21 cellular contexts compared by ENCODE assay signal in the genomic region with DNA sequence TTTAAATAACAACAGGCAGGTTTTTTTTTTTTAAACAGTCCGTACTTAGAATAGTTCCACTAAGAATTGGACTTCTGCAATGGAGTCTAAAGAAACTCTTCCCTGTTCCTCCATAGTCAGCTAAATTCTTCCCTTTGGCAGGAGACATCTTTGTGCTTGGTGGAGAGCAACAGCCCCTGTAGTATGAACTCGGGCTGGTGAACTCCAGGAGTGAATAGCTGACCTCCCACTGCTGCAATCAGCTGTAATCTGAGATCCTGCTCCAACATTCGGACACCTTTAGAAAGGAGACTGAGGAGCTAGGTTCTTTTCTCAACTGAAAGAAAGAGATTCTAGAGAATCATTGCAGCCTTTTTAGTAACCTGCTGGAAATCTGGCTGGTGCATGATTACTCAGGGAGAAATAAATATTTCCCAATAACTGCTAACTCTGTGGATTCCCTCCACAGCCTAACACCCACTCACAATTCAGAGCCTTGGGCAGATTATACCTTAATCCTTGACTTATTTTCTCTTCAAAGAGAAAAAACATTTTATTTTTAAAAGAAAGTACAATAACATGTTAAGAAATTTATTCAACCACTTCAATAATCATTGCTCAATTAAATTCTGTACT. TPM values are rescaled to one million over a fixed set of nuclear protein-coding genes. Genes with fewer than 3 reads are reported as not detected.
"Had no signal": no experiment of that assay in that cellular context is flagged by ENCODE, and none has a peak within 500 bp of the region (broad histone marks: within the 10 kb centered on the region; RNA-seq: fewer than 3 reads in every experiment).

No MANE protein-coding gene starts in this region.

- H3K36me3 Mint-ChIP-seq: natural killer cell; stimulated activated naive B cell treated with anti-CD40 and anti-IgM and Interleukin-4, amounts not matched to agents 10 μg/mL and 1 μg/mL and 100 μg/mL, for 72 hours had no signal

- DNase-seq: activated CD4-positive, alpha-beta T cell treated with anti-CD3 and anti-CD28 coated beads, Interleukin-2, amount 50 U/mL, for 4 hours; activated CD4-positive, CD25-positive, alpha-beta regulatory T cell treated with anti-CD3 and anti-CD28 coated beads, Interleukin-2, amount 50 U/mL, for 72 hours; activated naive CD4-positive, alpha-beta T cell treated with anti-CD3 and anti-CD28 coated beads for 36 hours; activated naive CD8-positive, alpha-beta T cell treated with anti-CD3 and anti-CD28 coated beads, Interleukin-2, amount 50 U/mL, for 24 hours; aorta; cerebellar nuclear complex; effector CD8-positive, alpha-beta T cell; foreskin fibroblast; mesenchymal stem cell; natural killer cell; occipital lobe; stimulated activated CD4-positive, alpha-beta T cell treated with anti-CD3 and anti-CD28 coated beads, Interleukin-15, amount 100 ng/mL, for 24 hours; stimulated activated CD4-positive, alpha-beta T cell treated with anti-CD3 and anti-CD28 coated beads, Interleukin-4, amount 100 ng/mL, for 1 hour; stimulated activated naive B cell treated with anti-CD40 and anti-IgM and Interleukin-4, amounts not matched to agents 10 μg/mL and 1 μg/mL and 100 μg/mL, for 72 hours; thyroid gland had no signal

- H3K4me1 ChIP-seq: breast epithelium, right atrium auricular region, thyroid gland had no signal

- H3K27me3 Mint-ChIP-seq: progenitor cell of endocrine pancreas had no signal

- H3K36me3 ChIP-seq: breast epithelium, right atrium auricular region, thyroid gland had no signal

- H3K27ac Mint-ChIP-seq: activated naive CD4-positive, alpha-beta T cell treated with anti-CD3 and anti-CD28 coated beads for 36 hours; activated naive CD8-positive, alpha-beta T cell treated with anti-CD3 and anti-CD28 coated beads, Interleukin-2, amount 50 U/mL, for 24 hours; activated T-helper 17 cell treated with anti-CD3 and anti-CD28 coated beads, Interleukin-2, amount 50 U/mL, for 72 hours; natural killer cell; progenitor cell of endocrine pancreas; stimulated activated naive B cell treated with anti-CD40 and anti-IgM and Interleukin-4, amounts not matched to agents 10 μg/mL and 1 μg/mL and 100 μg/mL, for 72 hours had no signal

- H3K4me3 ChIP-seq: breast epithelium, right atrium auricular region, skin epidermis, thyroid gland had no signal

- H3K27ac ChIP-seq: breast epithelium, right atrium auricular region, thyroid gland had no signal

- H3K4me3 Mint-ChIP-seq: activated naive CD4-positive, alpha-beta T cell treated with anti-CD3 and anti-CD28 coated beads for 36 hours; activated naive CD8-positive, alpha-beta T cell treated with anti-CD3 and anti-CD28 coated beads, Interleukin-2, amount 50 U/mL, for 24 hours; activated T-helper 17 cell treated with anti-CD3 and anti-CD28 coated beads, Interleukin-2, amount 50 U/mL, for 72 hours; natural killer cell; stimulated activated naive B cell treated with anti-CD40 and anti-IgM and Interleukin-4, amounts not matched to agents 10 μg/mL and 1 μg/mL and 100 μg/mL, for 72 hours had no signal

- ATAC-seq: activated naive CD8-positive, alpha-beta T cell treated with anti-CD3 and anti-CD28 coated beads, Interleukin-2, amount 50 U/mL, for 24 hours; activated T-helper 17 cell treated with anti-CD3 and anti-CD28 coated beads, Interleukin-2, amount 50 U/mL, for 72 hours; natural killer cell; stimulated activated naive B cell treated with anti-CD40 and anti-IgM and Interleukin-4, amounts not matched to agents 10 μg/mL and 1 μg/mL and 100 μg/mL, for 72 hours had no signal

- H3K27me3 ChIP-seq: breast epithelium, right atrium auricular region, thyroid gland had no signal

- H3K4me1 Mint-ChIP-seq: activated naive CD8-positive, alpha-beta T cell treated with anti-CD3 and anti-CD28 coated beads, Interleukin-2, amount 50 U/mL, for 24 hours; activated T-helper 17 cell treated with anti-CD3 and anti-CD28 coated beads, Interleukin-2, amount 50 U/mL, for 72 hours; natural killer cell; stimulated activated naive B cell treated with anti-CD40 and anti-IgM and Interleukin-4, amounts not matched to agents 10 μg/mL and 1 μg/mL and 100 μg/mL, for 72 hours had no signal

- H3K9me3 Mint-ChIP-seq: activated naive CD4-positive, alpha-beta T cell treated with anti-CD3 and anti-CD28 coated beads for 36 hours; activated naive CD8-positive, alpha-beta T cell treated with anti-CD3 and anti-CD28 coated beads, Interleukin-2, amount 50 U/mL, for 24 hours; activated T-helper 17 cell treated with anti-CD3 and anti-CD28 coated beads, Interleukin-2, amount 50 U/mL, for 72 hours had no signal

- H3K9me3 ChIP-seq: breast epithelium, right atrium auricular region, thyroid gland had no signal

RNA-seq across cellular contexts. Expression of gene DBX2, which starts 25.6 kb away (rescaled TPM):
- total RNA-seq: activated naive CD4-positive, alpha-beta T cell treated with anti-CD3 and anti-CD28 coated beads for 36 hours; activated T-helper 17 cell treated with anti-CD3 and anti-CD28 coated beads, Interleukin-2, amount 50 U/mL, for 72 hours; liver; natural killer cell; progenitor cell of endocrine pancreas had no signal
